Comparison of ENCODE assay signal across 21 cellular contexts in the genomic region with DNA sequence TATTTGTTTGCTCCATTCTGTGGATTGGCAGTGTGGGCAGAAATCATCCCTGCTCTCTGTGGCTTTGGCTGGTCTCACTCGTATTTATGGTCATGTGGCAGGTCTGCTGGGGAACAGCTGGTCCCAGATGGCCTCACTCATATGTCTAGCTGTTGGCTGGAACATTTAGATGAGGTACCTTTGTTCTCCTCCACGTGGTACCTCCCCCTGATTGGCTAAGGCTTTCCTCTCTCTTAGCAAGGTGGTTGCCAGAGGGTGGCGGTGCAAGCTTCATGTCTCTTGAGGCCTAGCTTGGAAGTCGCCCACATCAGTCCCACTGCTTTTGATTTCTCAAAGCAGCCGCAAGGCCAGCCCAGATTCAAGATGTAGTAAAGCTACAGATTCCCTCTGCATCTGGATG.
A peak's percentile ranks its signal among the peaks of the same experiment; 100 is the strongest.
DNase-seq lines count a peak whose midpoint lies in the region; ATAC-seq lines count a peak whose summit lies in the region.
"Had no signal": no experiment of that assay in that cellular context is flagged by ENCODE, and none has a peak within 500 bp of the region (broad histone marks: within the 10 kb centered on the region; RNA-seq: fewer than 3 reads in every experiment).

No MANE protein-coding gene starts in this region.

- H3K27ac ChIP-seq in caudate nucleus (ENCODE audit: low read depth, low read length): no peak overlapping the region
- H3K27ac ChIP-seq: Peyer's patch, SJSA1, upper lobe of left lung had no signal

- DNase-seq in NCI-H146 (lab: John Stamatoyannopoulos, UW) (peak; percentile 41), NCI-H146 treated with DMSO at 0.1 percent for 48 hours (lab: John Stamatoyannopoulos, UW; ENCODE audit: unreplicated experiment) (no peak), NCI-H446 treated with DMSO at 0.1 percent for 48 hours (lab: John Stamatoyannopoulos, UW) (peak; percentile 59), ecto neural progenitor cell (ENCODE audit: low spot score) (peak; percentile 47), myocyte (ENCODE audit: low read depth) (peak; percentile 36), HK-2 (ENCODE audit: unreplicated experiment) (no peak), caudate nucleus (lab: John Stamatoyannopoulos, UW) (no peak)
- DNase-seq: activated naive CD8-positive, alpha-beta T cell treated with anti-CD3 and anti-CD28 coated beads for 36 hours; BE2C; DND-41; erythroblast; foreskin fibroblast; mammary epithelial cell; NCI-H1092 treated with DMSO at 0.1 percent for 48 hours; Peyer's patch; right cardiac atrium; T-helper 2 cell; upper lobe of left lung had no signal

- no peak for ATAC-seq in GM21390 (IDR thresholded peaks at IDR 0.05; ENCODE audit: unreplicated experiment)
- ATAC-seq: activated T-helper 17 cell treated with anti-CD3 and anti-CD28 coated beads, Interleukin-2, amount 50 U/mL, for 72 hours; right cardiac atrium had no signal

Comparison
In these comparisons a context has a peak if more than half of its experiments do, and no peak if none do; other contexts are left out.
1. DNase-seq: peak in NCI-H146 (single experiment), NCI-H446 treated with DMSO at 0.1 percent for 48 hours (single experiment), ecto neural progenitor cell (single experiment) and myocyte (single experiment); none in NCI-H146 treated with DMSO at 0.1 percent for 48 hours (single experiment), HK-2 (single experiment) and caudate nucleus (0 of 61).